In the genomic region with DNA sequence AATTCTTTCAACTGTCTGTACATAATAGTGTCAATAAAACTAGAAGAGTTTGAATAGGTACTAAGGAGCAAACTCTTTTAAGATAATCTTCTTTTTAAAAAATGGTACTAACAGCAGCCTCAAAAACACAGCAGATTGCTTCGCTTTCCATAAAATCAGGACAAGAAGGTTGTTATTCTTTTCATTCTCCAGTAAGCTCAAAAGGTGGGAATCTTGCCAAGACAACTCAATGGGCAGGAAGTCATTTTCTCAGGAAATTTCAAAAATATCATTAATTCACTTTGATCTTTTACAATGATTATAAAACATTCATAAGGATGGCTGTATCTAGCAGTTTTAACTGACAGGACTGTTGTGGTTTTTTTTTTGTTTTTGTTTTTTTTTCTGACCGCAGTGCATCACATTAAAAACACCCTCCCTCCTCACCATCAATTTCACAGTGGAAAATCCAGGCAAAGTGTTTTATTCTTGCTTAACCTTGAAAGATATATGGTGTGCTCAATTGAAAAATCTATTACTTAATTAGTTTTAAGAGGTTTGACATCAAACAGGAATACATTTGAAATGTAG, we compare ENCODE assay signal across 1 cellular context.
A peak's percentile ranks its signal among the peaks of the same experiment; 100 is the strongest.
TF ChIP-seq lines count a peak whose summit lies in the region.

No MANE protein-coding gene starts in this region.

TF ChIP-seq in GM12878, 131 proteins besides CTCF, POLR2A, EP300 and RAD21 (continued from another document):
- TF ChIP-seq, protein P1, sequence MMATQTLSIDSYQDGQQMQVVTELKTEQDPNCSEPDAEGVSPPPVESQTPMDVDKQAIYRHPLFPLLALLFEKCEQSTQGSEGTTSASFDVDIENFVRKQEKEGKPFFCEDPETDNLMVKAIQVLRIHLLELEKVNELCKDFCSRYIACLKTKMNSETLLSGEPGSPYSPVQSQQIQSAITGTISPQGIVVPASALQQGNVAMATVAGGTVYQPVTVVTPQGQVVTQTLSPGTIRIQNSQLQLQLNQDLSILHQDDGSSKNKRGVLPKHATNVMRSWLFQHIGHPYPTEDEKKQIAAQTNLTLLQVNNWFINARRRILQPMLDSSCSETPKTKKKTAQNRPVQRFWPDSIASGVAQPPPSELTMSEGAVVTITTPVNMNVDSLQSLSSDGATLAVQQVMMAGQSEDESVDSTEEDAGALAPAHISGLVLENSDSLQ (IDR thresholded peaks at IDR 0.05) = peak; percentile 60; the same call in 1 of the 2 replicates
- TF ChIP-seq SMC3 (IDR thresholded peaks at IDR 0.05; ENCODE audit: borderline replicate concordance, low read length) = no peak
- peak in 1 of 2 experiments; percentile 15; a peak in 1 of 4 replicates for TF ChIP-seq IKZF2 (IDR thresholded peaks at IDR 0.05)
- TF ChIP-seq STAT1 (conservative IDR thresholded peaks at IDR 0.05) = no peak
